In the genomic region with DNA sequence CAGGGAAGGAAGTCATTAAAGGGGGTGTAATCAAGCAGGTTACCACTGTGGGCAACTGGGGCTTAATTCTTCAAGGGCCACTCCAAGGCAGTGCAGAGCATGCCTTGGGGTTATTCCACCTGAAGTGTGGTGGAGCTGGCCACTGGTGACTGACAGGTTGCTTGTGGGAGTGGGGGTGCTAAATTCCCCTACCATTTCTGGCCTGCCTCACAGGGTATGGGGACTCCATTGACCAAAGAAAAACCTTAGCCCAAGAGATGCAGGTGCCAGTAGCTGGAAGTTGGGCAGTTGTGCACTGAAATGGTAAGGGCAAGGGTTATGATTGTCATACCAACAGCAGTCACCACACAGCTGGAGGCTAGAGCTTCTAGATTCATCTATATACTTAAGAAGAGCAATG, we compare ENCODE assay signal across 17 cellular contexts.
DNase-seq lines count a peak whose midpoint lies in the region; ATAC-seq and TF ChIP-seq lines count a peak whose summit lies in the region.
"Had no signal": no experiment of that assay in that cellular context is flagged by ENCODE, and none has a peak within 500 bp of the region (broad histone marks: within the 10 kb centered on the region; RNA-seq: fewer than 3 reads in every experiment).

No MANE protein-coding gene starts in this region.

- H3K27ac Mint-ChIP-seq in naive B cell, result peak overlapping the region in 2 of 6 donors; percentile 0 to 59
- no peak overlapping the region for H3K27ac Mint-ChIP-seq in stimulated activated memory B cell treated with anti-CD40 and anti-IgM and Interleukin-4, amounts not matched to agents 10 μg/mL and 1 μg/mL and 100 μg/mL, for 72 hours
- H3K27ac Mint-ChIP-seq in activated T-helper 2 cell treated with anti-CD3 and anti-CD28 coated beads, Interferon-gamma antibody, Interleukin-2, Interleukin-4, amounts not matched to agents 10 μg/mL and 5 μg/mL and 100 μg/mL, durations not matched to agents 14 hours and 24 hours and 36 hours, result no peak overlapping the region
- H3K27ac Mint-ChIP-seq: CD4-positive, alpha-beta memory T cell; H9 had no signal

- H3K36me3 ChIP-seq in esophagus muscularis mucosa, result no peaks in the 10 kb centered on the region

- H3K27ac ChIP-seq in esophagus muscularis mucosa (replicated peaks in 1 of 4), result no peak overlapping the region
- H3K27ac ChIP-seq: GM23248 had no signal

- peaks cover 6 to 15% (median 8%) of the 10 kb centered on the region in 4 donors for H3K4me1 ChIP-seq in esophagus muscularis mucosa
- H3K4me1 ChIP-seq: Caco-2 had no signal

- peak; percentile 70 for DNase-seq in esophagus muscularis mucosa (ENCODE audit: extremely low spot score)
- DNase-seq in naive B cell, result no peak
- no peak for DNase-seq in activated T-helper 2 cell treated with anti-CD3 and anti-CD28 coated beads, Interferon-gamma antibody, Interleukin-2, Interleukin-4, amounts not matched to agents 10 μg/mL and 5 μg/mL and 100 μg/mL, durations not matched to agents 14 hours and 24 hours and 36 hours (ENCODE audit: low spot score)
- no peak for DNase-seq in COLO668 (lab: John Stamatoyannopoulos, UW; ENCODE audit: unreplicated experiment)
- DNase-seq in NCI-H1092 (lab: John Stamatoyannopoulos, UW), result no peak
- DNase-seq: C1 segment of cervical spinal cord; Caco-2; CD4-positive, alpha-beta memory T cell; DMS 273 treated with DMSO at 0.1 percent for 48 hours; DMS79; EL; GDM1; GM23248; H9 had no signal

- peaks cover 0 to 6% (median 3%) of the 10 kb centered on the region in 4 donors for H3K27me3 ChIP-seq in esophagus muscularis mucosa

- peaks cover 34 to 38% (median 37%) of the 10 kb centered on the region in 3 donors for H3K27me3 Mint-ChIP-seq in naive B cell
- peaks cover 26% of the 10 kb centered on the region for H3K27me3 Mint-ChIP-seq in stimulated activated memory B cell treated with anti-CD40 and anti-IgM and Interleukin-4, amounts not matched to agents 10 μg/mL and 1 μg/mL and 100 μg/mL, for 72 hours
- H3K27me3 Mint-ChIP-seq in activated T-helper 2 cell treated with anti-CD3 and anti-CD28 coated beads, Interferon-gamma antibody, Interleukin-2, Interleukin-4, amounts not matched to agents 10 μg/mL and 5 μg/mL and 100 μg/mL, durations not matched to agents 14 hours and 24 hours and 36 hours (ENCODE audit: low read depth), result peaks cover 31% of the 10 kb centered on the region

- peaks cover 26 to 40% (median 38%) of the 10 kb centered on the region in 3 donors for H3K4me1 Mint-ChIP-seq in naive B cell
- H3K4me1 Mint-ChIP-seq in stimulated activated memory B cell treated with anti-CD40 and anti-IgM and Interleukin-4, amounts not matched to agents 10 μg/mL and 1 μg/mL and 100 μg/mL, for 72 hours, result peaks cover 30% of the 10 kb centered on the region
- no peaks in the 10 kb centered on the region for H3K4me1 Mint-ChIP-seq in activated T-helper 2 cell treated with anti-CD3 and anti-CD28 coated beads, Interferon-gamma antibody, Interleukin-2, Interleukin-4, amounts not matched to agents 10 μg/mL and 5 μg/mL and 100 μg/mL, durations not matched to agents 14 hours and 24 hours and 36 hours (ENCODE audit: low read depth)
- H3K4me1 Mint-ChIP-seq: CD4-positive, alpha-beta memory T cell had no signal

- H3K9me3 Mint-ChIP-seq in naive B cell, result peaks cover 0 to 2% (median 0%) of the 10 kb centered on the region in 7 donors
- peaks cover 3% of the 10 kb centered on the region for H3K9me3 Mint-ChIP-seq in stimulated activated memory B cell treated with anti-CD40 and anti-IgM and Interleukin-4, amounts not matched to agents 10 μg/mL and 1 μg/mL and 100 μg/mL, for 72 hours
- no peaks in the 10 kb centered on the region for H3K9me3 Mint-ChIP-seq in activated T-helper 2 cell treated with anti-CD3 and anti-CD28 coated beads, Interferon-gamma antibody, Interleukin-2, Interleukin-4, amounts not matched to agents 10 μg/mL and 5 μg/mL and 100 μg/mL, durations not matched to agents 14 hours and 24 hours and 36 hours

- H3K4me3 Mint-ChIP-seq in naive B cell, result no peak overlapping the region
- no peak overlapping the region for H3K4me3 Mint-ChIP-seq in stimulated activated memory B cell treated with anti-CD40 and anti-IgM and Interleukin-4, amounts not matched to agents 10 μg/mL and 1 μg/mL and 100 μg/mL, for 72 hours
- H3K4me3 Mint-ChIP-seq in activated T-helper 2 cell treated with anti-CD3 and anti-CD28 coated beads, Interferon-gamma antibody, Interleukin-2, Interleukin-4, amounts not matched to agents 10 μg/mL and 5 μg/mL and 100 μg/mL, durations not matched to agents 14 hours and 24 hours and 36 hours (ENCODE audit: low read depth), result no peak overlapping the region
- H3K4me3 Mint-ChIP-seq: CD4-positive, alpha-beta memory T cell; H9 had no signal

- no peak for TF ChIP-seq CTCF in esophagus muscularis mucosa (IDR thresholded peaks at IDR 0.05)

- TF ChIP-seq EP300 in esophagus muscularis mucosa (IDR thresholded peaks at IDR 0.05), result no peak

- no peak for TF ChIP-seq POLR2A in esophagus muscularis mucosa (IDR thresholded peaks at IDR 0.05; ENCODE audit: low read depth)

- H3K36me3 Mint-ChIP-seq in naive B cell, result peaks cover 7 to 8% of the 10 kb centered on the region in 2 donors
- H3K36me3 Mint-ChIP-seq in stimulated activated memory B cell treated with anti-CD40 and anti-IgM and Interleukin-4, amounts not matched to agents 10 μg/mL and 1 μg/mL and 100 μg/mL, for 72 hours, result no peaks in the 10 kb centered on the region
- no peaks in the 10 kb centered on the region for H3K36me3 Mint-ChIP-seq in activated T-helper 2 cell treated with anti-CD3 and anti-CD28 coated beads, Interferon-gamma antibody, Interleukin-2, Interleukin-4, amounts not matched to agents 10 μg/mL and 5 μg/mL and 100 μg/mL, durations not matched to agents 14 hours and 24 hours and 36 hours (ENCODE audit: low read depth)
- H3K36me3 Mint-ChIP-seq: CD4-positive, alpha-beta memory T cell had no signal

- ATAC-seq in naive B cell (ENCODE audit: low read depth in 2 of 2), result peak; percentile 45 to 48
- peak; percentile 16 for ATAC-seq in stimulated activated memory B cell treated with anti-CD40 and anti-IgM and Interleukin-4, amounts not matched to agents 10 μg/mL and 1 μg/mL and 100 μg/mL, for 72 hours
- ATAC-seq: GM12878, HCT116 had no signal

- intact Hi-C loops in esophagus muscularis mucosa (cut with DNase I), result no loop called here
- intact Hi-C loops in activated T-helper 2 cell treated with anti-CD3 and anti-CD28 coated beads, Interferon-gamma antibody, Interleukin-2, Interleukin-4, amounts not matched to agents 10 μg/mL and 5 μg/mL and 100 μg/mL, durations not matched to agents 14 hours and 24 hours and 36 hours (cut with micrococcal nuclease), result no loop called here

- H3K9me3 ChIP-seq in esophagus muscularis mucosa, result peaks cover 0 to 2% (median 0%) of the 10 kb centered on the region in 4 donors
- H3K9me3 ChIP-seq: Caco-2 had no signal

- H3K4me3 ChIP-seq in esophagus muscularis mucosa, result no peak overlapping the region
- H3K4me3 ChIP-seq: GM12878, GM23248 had no signal
